9 cellular contexts compared by ENCODE assay signal in genomic region chr3:109224333-109224732, GRCh38.
DNase-seq lines count a peak whose midpoint lies in the region; ATAC-seq and TF ChIP-seq lines count a peak whose summit lies in the region.
"Had no signal": no experiment of that assay in that cellular context is flagged by ENCODE, and none has a peak within 500 bp of the region (broad histone marks: within the 10 kb centered on the region; RNA-seq: fewer than 3 reads in every experiment).

No MANE protein-coding gene starts in this region.

- H3F3A ChIP-seq in PC-9 (ENCODE audit: insufficient read depth, low read depth): no peaks in the 10 kb centered on the region

- no peaks in the 10 kb centered on the region for H4K20me1 ChIP-seq in PC-9 (ENCODE audit: insufficient read depth)

- H3K79me2 ChIP-seq in PC-9 (ENCODE audit: low read depth): no peaks in the 10 kb centered on the region

- H3K36me3 Mint-ChIP-seq in effector memory CD8-positive, alpha-beta T cell (ENCODE audit: insufficient read depth): no peaks in the 10 kb centered on the region

- H3K36me3 ChIP-seq in PC-9 (ENCODE audit: low read depth): no peaks in the 10 kb centered on the region

- no peaks in the 10 kb centered on the region for H3K9me2 ChIP-seq in PC-9 (ENCODE audit: insufficient read depth)

- BruUV-seq in PC-9 (replicated peaks; lab: Mats Ljungman, UMichigan): no TSS peak

- no peak overlapping the region for H2AFZ ChIP-seq in PC-9

- peaks cover under 1 to 4% of the 10 kb centered on the region in 2 donors for H3K9me3 Mint-ChIP-seq in effector memory CD8-positive, alpha-beta T cell
- H3K9me3 Mint-ChIP-seq: T-helper 2 cell treated with Interferon-gamma antibody and Interleukin-4, amounts not matched to agents 5 μg/mL and 100 μg/mL, for 36 hours had no signal

- H3K27me3 Mint-ChIP-seq in effector memory CD8-positive, alpha-beta T cell: no peaks in the 10 kb centered on the region

- CTCF ChIA-PET in PC-9 (lab: Charles Lee): interaction anchor here (0.7 to 0.9 kb wide), 2 partner anchors 86 to 201 kb away, joined by 3 to 8 read pairs; no protein-coding TSS in a partner anchor

- no peak overlapping the region for H3K4me2 ChIP-seq in PC-9

- no peak overlapping the region for H3K4me3 ChIP-seq in GM12865 (ENCODE audit: low read depth, low read length)
- H3K4me3 ChIP-seq in PC-9: no peak overlapping the region

- no peaks in the 10 kb centered on the region for H3K4me1 Mint-ChIP-seq in effector memory CD8-positive, alpha-beta T cell (ENCODE audit: low read depth in 2 of 2)

- intact Hi-C loops in PC-9 (cut with micrococcal nuclease; ENCODE audit: unreplicated experiment): loop anchor here (5.0 to 10.0 kb wide), 2 partner anchors 170 to 202 kb away; no protein-coding TSS in a partner anchor

- DNase-seq in COLO668 (lab: John Stamatoyannopoulos, UW; ENCODE audit: unreplicated experiment) (peak; percentile 40), GM12865 (ENCODE audit: low read depth) (no peak), PC-9 (peak in 1 of 2 experiments; percentile 34), iris pigment epithelial cell (ENCODE audit: low read depth) (peak; percentile 1), DMS114 treated with DMSO at 0.1 percent for 48 hours (lab: John Stamatoyannopoulos, UW; ENCODE audit: unreplicated experiment) (no peak)
- DNase-seq in effector memory CD8-positive, alpha-beta T cell: no peak

- H3K27ac ChIP-seq in PC-9: no peak overlapping the region

- POLR2A ChIA-PET in PC-9 (lab: Charles Lee; ENCODE audit: unreplicated experiment): no interaction called here

- no peaks in the 10 kb centered on the region for H3K9me3 ChIP-seq in PC-9 (ENCODE audit: insufficient read depth, low read depth)

- peak; percentile 19 for TF ChIP-seq CTCF in GM12865 (IDR thresholded peaks at IDR 0.05; ENCODE audit: insufficient read depth, low read depth, low read length, missing control alignments)
- peak; percentile 63; the same call in 1 of the 2 replicates for TF ChIP-seq CTCF in PC-9 (conservative IDR thresholded peaks at IDR 0.05)

- no peaks in the 10 kb centered on the region for H3K27me3 ChIP-seq in PC-9 (ENCODE audit: insufficient read depth, low read depth)

- ATAC-seq in GM19467 (IDR thresholded peaks at IDR 0.05; ENCODE audit: unreplicated experiment): no peak
- no peak for ATAC-seq in effector memory CD8-positive, alpha-beta T cell (replicated peaks)
- ATAC-seq in GM21737 (IDR thresholded peaks at IDR 0.05; ENCODE audit: unreplicated experiment): no peak

- H3K4me1 ChIP-seq in PC-9 (replicated peaks; ENCODE audit: insufficient read depth): no peaks in the 10 kb centered on the region

- H3K27ac Mint-ChIP-seq in effector memory CD8-positive, alpha-beta T cell: no peak overlapping the region
- H3K27ac Mint-ChIP-seq: T-helper 2 cell treated with Interferon-gamma antibody and Interleukin-4, amounts not matched to agents 5 μg/mL and 100 μg/mL, for 36 hours had no signal

- no peak overlapping the region for H3K4me3 Mint-ChIP-seq in effector memory CD8-positive, alpha-beta T cell
- H3K4me3 Mint-ChIP-seq: T-helper 2 cell treated with Interferon-gamma antibody and Interleukin-4, amounts not matched to agents 5 μg/mL and 100 μg/mL, for 36 hours had no signal

Comparison
In these comparisons a context has a peak if more than half of its experiments do, and no peak if none do; other contexts are left out.
1. DNase-seq: peak in COLO668 (single experiment) and iris pigment epithelial cell (single experiment); none in GM12865 (single experiment), effector memory CD8-positive, alpha-beta T cell (0 of 3) and DMS114 treated with DMSO at 0.1 percent for 48 hours (single experiment).